ENCODE assay signal across 16 cellular contexts in the genomic region with DNA sequence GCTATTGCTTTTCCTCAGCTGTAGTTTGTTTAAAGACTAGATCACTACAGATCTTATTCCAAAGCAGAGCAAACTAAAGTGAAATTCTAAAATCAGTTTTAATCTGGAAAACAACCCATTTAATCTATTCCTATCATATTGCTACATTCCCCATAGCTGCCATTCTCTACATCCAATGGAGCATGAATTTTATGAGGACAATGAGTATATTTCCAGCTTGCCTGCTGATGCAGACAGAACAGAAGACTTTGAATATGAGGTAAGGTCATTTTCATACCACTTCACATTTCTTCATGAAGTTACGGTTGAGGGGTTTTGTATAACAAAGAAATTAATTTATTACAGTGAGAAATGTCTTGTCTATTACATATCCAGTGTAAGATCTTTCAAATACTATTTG.
"Had no signal": no experiment of that assay in that cellular context is flagged by ENCODE, and none has a peak within 500 bp of the region (broad histone marks: within the 10 kb centered on the region; RNA-seq: fewer than 3 reads in every experiment).

No MANE protein-coding gene starts in this region.

- H3K27ac ChIP-seq: foreskin keratinocyte, tibial nerve had no signal

- H3K27ac Mint-ChIP-seq: activated naive CD8-positive, alpha-beta T cell treated with anti-CD3 and anti-CD28 coated beads, Interleukin-2, amount 10 ng/mL, durations not matched to agents 7 days and 5 days; dendritic cell treated with granulocyte-macrophage colony-stimulating factor and Interleukin-4, amounts not matched to agents 40 ng/mL and 50 ng/mL, for 4 days had no signal

- H3K4me3 ChIP-seq: tibial nerve had no signal

- H3K27me3 ChIP-seq: foreskin keratinocyte, tibial nerve had no signal

- H3K4me1 ChIP-seq: foreskin keratinocyte, tibial nerve had no signal

- H3K4me3 Mint-ChIP-seq: activated naive CD8-positive, alpha-beta T cell treated with anti-CD3 and anti-CD28 coated beads, Interleukin-2, amount 10 ng/mL, durations not matched to agents 7 days and 5 days; dendritic cell treated with granulocyte-macrophage colony-stimulating factor and Interleukin-4, amounts not matched to agents 40 ng/mL and 50 ng/mL, for 4 days; naive B cell had no signal

- H3K27me3 Mint-ChIP-seq: dendritic cell treated with granulocyte-macrophage colony-stimulating factor and Interleukin-4, amounts not matched to agents 40 ng/mL and 50 ng/mL, for 4 days had no signal

- H3K36me3 Mint-ChIP-seq: activated naive CD8-positive, alpha-beta T cell treated with anti-CD3 and anti-CD28 coated beads, Interleukin-2, amount 10 ng/mL, durations not matched to agents 7 days and 5 days; naive B cell had no signal

- ATAC-seq: foreskin keratinocyte, left lobe of liver had no signal

- H3K9me3 Mint-ChIP-seq: activated naive CD8-positive, alpha-beta T cell treated with anti-CD3 and anti-CD28 coated beads, Interleukin-2, amount 10 ng/mL, durations not matched to agents 7 days and 5 days; dendritic cell treated with granulocyte-macrophage colony-stimulating factor and Interleukin-4, amounts not matched to agents 40 ng/mL and 50 ng/mL, for 4 days; naive B cell had no signal

- DNase-seq: activated CD4-positive, alpha-beta T cell treated with anti-CD3 and anti-CD28 coated beads, Interleukin-2, amount 50 U/mL, for 1 hour; activated CD8-positive, alpha-beta memory T cell treated with anti-CD3 and anti-CD28 coated beads for 24 hours; activated naive CD4-positive, alpha-beta T cell; activated naive CD8-positive, alpha-beta T cell treated with anti-CD3 and anti-CD28 coated beads, Interleukin-2, amount 10 ng/mL, durations not matched to agents 7 days and 5 days; effector memory CD4-positive, alpha-beta T cell; foreskin keratinocyte; head of caudate nucleus; mammary epithelial cell; naive B cell; stimulated activated CD4-positive, alpha-beta T cell treated with anti-CD3 and anti-CD28 coated beads, Interleukin-15, amount 100 ng/mL, for 24 hours; stimulated activated CD4-positive, alpha-beta T cell treated with anti-CD3 and anti-CD28 coated beads, Interleukin-4, amount 100 ng/mL, for 24 hours; stimulated activated naive CD4-positive, alpha-beta T cell treated with Interleukin-2 at 50 U/mL for 16 hours; substantia nigra had no signal

- H3K9me3 ChIP-seq: tibial nerve had no signal

- H3K4me1 Mint-ChIP-seq: activated naive CD8-positive, alpha-beta T cell treated with anti-CD3 and anti-CD28 coated beads, Interleukin-2, amount 10 ng/mL, durations not matched to agents 7 days and 5 days had no signal
